Comparison of ENCODE assay signal across 8 cellular contexts in the genomic region with DNA sequence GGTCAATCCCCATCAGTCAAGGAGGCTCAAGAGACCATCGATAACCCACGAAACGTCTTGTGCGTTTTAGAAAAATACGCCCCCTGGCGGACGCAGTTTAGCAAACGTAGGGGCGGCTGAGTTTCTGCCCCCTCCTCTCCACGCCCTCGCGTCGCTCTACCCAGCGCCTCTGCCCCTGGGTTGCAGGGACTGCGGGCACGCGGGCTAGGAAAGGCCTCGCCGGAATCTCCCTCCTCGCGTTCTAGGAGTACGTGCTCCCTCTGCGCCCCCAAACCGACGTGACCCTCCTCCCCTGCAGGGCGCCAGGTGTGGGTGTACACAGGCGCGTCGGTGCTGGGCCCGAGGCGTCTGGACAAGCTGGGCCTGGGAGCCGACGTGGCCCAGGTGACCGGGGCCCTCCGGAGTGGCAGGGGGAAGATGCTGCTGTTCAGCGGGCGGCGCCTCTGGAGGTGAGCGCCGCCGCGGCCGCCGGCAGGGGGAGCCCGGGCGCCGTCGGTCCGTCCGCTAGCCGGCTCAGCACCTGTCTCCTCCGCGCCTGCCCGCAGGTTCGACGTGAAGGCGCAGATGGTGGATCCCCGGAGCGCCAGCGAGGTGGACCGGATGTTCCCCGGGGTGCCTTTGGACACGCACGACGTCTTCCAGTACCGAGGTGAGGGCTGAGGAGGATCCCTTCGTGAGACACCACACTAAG. TPM values are rescaled to one million over a fixed set of nuclear protein-coding genes. Genes with fewer than 3 reads are reported as not detected.
DNase-seq lines count a peak whose midpoint lies in the region; ATAC-seq and TF ChIP-seq lines count a peak whose summit lies in the region.

No MANE protein-coding gene starts in this region.

- H3K4me1 Mint-ChIP-seq in T-helper 17 cell, result peaks cover 45% of the 10 kb centered on the region

- H3K4me1 ChIP-seq in ascending aorta, result peaks cover 0 to 3% of the 10 kb centered on the region in 2 donors
- H3K4me1 ChIP-seq in iPS-20b (ENCODE audit: insufficient read depth, low read length), result peaks cover 3% of the 10 kb centered on the region; the same call in 1 of the 2 replicates

- ATAC-seq in T-helper 17 cell, result peak; percentile 71

- peak overlapping the region; percentile 76 for H3K4me3 Mint-ChIP-seq in T-helper 17 cell

- H3K27ac ChIP-seq in ascending aorta, result no peak overlapping the region
- no peak overlapping the region for H3K27ac ChIP-seq in iPS-20b (ENCODE audit: low read length)

- H3K4me3 ChIP-seq in ascending aorta (peak overlapping the region in 1 of 2 donors; percentile 34), iPS-20b (ENCODE audit: low read length) (peak overlapping the region; percentile 71; the same call in 1 of the 2 replicates)

- H3K27ac Mint-ChIP-seq in T-helper 17 cell, result no peak overlapping the region

- peak; percentile 29 to 75 (median 38) for TF ChIP-seq CTCF in ascending aorta (IDR thresholded peaks at IDR 0.05)

- intact Hi-C loops in ascending aorta (cut with DNase I), result no loop called here

- peaks cover 9% of the 10 kb centered on the region for H3K36me3 Mint-ChIP-seq in T-helper 17 cell (ENCODE audit: low read depth)

- peak overlapping the region; percentile 45; the same call in 1 of the 2 replicates for H3K9ac ChIP-seq in iPS-20b (ENCODE audit: low read depth, low read length)

- peaks cover 60% of the 10 kb centered on the region for H3K27me3 Mint-ChIP-seq in T-helper 17 cell

- DNase-seq in D341Med (ENCODE audit: low spot score) (peak; percentile 91), HCEC 1CT (peak; percentile 25), NCI-H1694 (lab: John Stamatoyannopoulos, UW) (peak; percentile 40), T-helper 17 cell (peak; percentile 57 to 63 (median 61)), ascending aorta (ENCODE audit: low spot score in 2 of 2) (no peak), mesenteric fat pad (ENCODE audit: low spot score) (no peak)
- DNase-seq in stimulated activated CD4-positive, alpha-beta T cell treated with anti-CD3 and anti-CD28 coated beads, Interleukin-1b, Interleukin-23, amount 100 ng/mL, for 48 hours, result peak; percentile 68

- H3K9me3 ChIP-seq in T-helper 17 cell (ENCODE audit: control insufficient read depth, low read length, poor library complexity, severe bottlenecking), result no peaks in the 10 kb centered on the region
- H3K9me3 ChIP-seq in ascending aorta, result no peaks in the 10 kb centered on the region
- H3K9me3 ChIP-seq in iPS-20b (ENCODE audit: insufficient read depth, low read depth, low read length), result no peaks in the 10 kb centered on the region

- H3K27me3 ChIP-seq in ascending aorta (peaks cover 22% of the 10 kb centered on the region), iPS-20b (ENCODE audit: insufficient read depth, low read length) (peaks cover 27% of the 10 kb centered on the region)

- H3K36me3 ChIP-seq in ascending aorta (no peaks in the 10 kb centered on the region), iPS-20b (ENCODE audit: insufficient read depth, low read depth, low read length) (no peaks in the 10 kb centered on the region)

RNA-seq across cellular contexts. Expression of a gene that starts 5.3 kb away (rescaled TPM):
- total RNA-seq in T-helper 17 cell, result 1 to 10 TPM; 2.6 to 2.7 TPM
- total RNA-seq in ascending aorta, result not detected
- total RNA-seq in mesenteric fat pad, result 18.3 TPM

RNA-seq across cellular contexts. Expression of a gene that starts 15.0 kb away (rescaled TPM):
- not detected for total RNA-seq in T-helper 17 cell
- total RNA-seq in ascending aorta, result not detected
- total RNA-seq in mesenteric fat pad, result 1.7 TPM

RNA-seq across cellular contexts. Expression of a gene that starts 42.0 kb away (rescaled TPM):
- 100 to 1,000 TPM in 1 of 2 donors, 10 to 100 TPM in 1; 95.1 to 129 TPM for total RNA-seq in T-helper 17 cell
- total RNA-seq in ascending aorta, result 27.8 TPM
- total RNA-seq in mesenteric fat pad, result 17.1 TPM

Comparison
In these comparisons a context has a peak if more than half of its experiments do, and no peak if none do; other contexts are left out.
1. DNase-seq: peak in D341Med (single experiment), HCEC 1CT (single experiment), NCI-H1694 (single experiment), T-helper 17 cell (3 of 3) and stimulated activated CD4-positive, alpha-beta T cell treated with anti-CD3 and anti-CD28 coated beads, Interleukin-1b, Interleukin-23, amount 100 ng/mL, for 48 hours (single experiment); none in ascending aorta (0 of 2) and mesenteric fat pad (single experiment).